Comparison of ENCODE assay signal across 8 cellular contexts in genomic region chr22:49971232-49972162, GRCh38. TPM values are rescaled to one million over a fixed set of nuclear protein-coding genes. Genes with fewer than 3 reads are reported as not detected.
DNase-seq lines count a peak whose midpoint lies in the region; ATAC-seq, FAIRE-seq and TF ChIP-seq lines count a peak whose summit lies in the region.

No MANE protein-coding gene starts in this region.

- H3K79me2 ChIP-seq in HCT116 (ENCODE audit: insufficient read depth, low read length) = no peaks in the 10 kb centered on the region

- H3K27me3 ChIP-seq in HCT116 (ENCODE audit: insufficient read depth, low read length) = no peaks in the 10 kb centered on the region
- H3K27me3 ChIP-seq in heart right ventricle = peaks cover 0 to 10% (median 0%) of the 10 kb centered on the region in 7 donors
- no peaks in the 10 kb centered on the region for H3K27me3 ChIP-seq in prostate gland (replicated peaks; ENCODE audit: insufficient read depth)

- TF ChIP-seq CTCF in HCT116 (IDR thresholded peaks at IDR 0.05 in 2 of 3, conservative IDR thresholded peaks at IDR 0.05 in 1 of 3; ENCODE audit: borderline replicate concordance in 1 of 3, insufficient read depth in 1 of 3, low read depth in 2 of 3, low read length in 2 of 3) = no peak
- TF ChIP-seq CTCF in heart right ventricle (IDR thresholded peaks at IDR 0.05) = no peak
- no peak for TF ChIP-seq CTCF in prostate gland (IDR thresholded peaks at IDR 0.05)

- TF ChIP-seq POLR2A in GM15510 (IDR thresholded peaks at IDR 0.05; ENCODE audit: borderline replicate concordance, extremely low read depth, insufficient read length) (peak; percentile 50), HCT116 (IDR thresholded peaks at IDR 0.05; ENCODE audit: borderline replicate concordance, extremely low read depth, insufficient read depth, insufficient read length) (peak; percentile 19), prostate gland (IDR thresholded peaks at IDR 0.05) (peak; percentile 47)

- H3K9ac ChIP-seq in HCT116 (ENCODE audit: low read length) = peak overlapping the region; percentile 85

- TF ChIP-seq RAD21 in HCT116 (IDR thresholded peaks at IDR 0.05; ENCODE audit: low read depth) = no peak

- H3K9me3 ChIP-seq in HCT116 (ENCODE audit: control insufficient read depth in 1 of 2, insufficient read depth in 1 of 2, low read depth in 1 of 2, low read length in 2 of 2) (no peaks in the 10 kb centered on the region), heart right ventricle (no peaks in the 10 kb centered on the region), prostate gland (no peaks in the 10 kb centered on the region)

- H4K20me1 ChIP-seq in HCT116 (ENCODE audit: insufficient read depth) = no peaks in the 10 kb centered on the region

- BruUV-seq in HCT116 (replicated peaks; lab: Mats Ljungman, UMichigan) = TSS peak; percentile 52

- H3K4me1 ChIP-seq in HCT116 (ENCODE audit: control insufficient read depth in 1 of 2, insufficient read depth in 2 of 2, low read length in 2 of 2) (peaks cover 42 to 79% of the 10 kb centered on the region in 2 experiments), heart right ventricle (peaks cover 10 to 57% (median 37%) of the 10 kb centered on the region in 9 donors), prostate gland (replicated peaks) (peaks cover 7% of the 10 kb centered on the region)

- peak overlapping the region; percentile 85 for H3K4me3 Mint-ChIP-seq in activated naive CD8-positive, alpha-beta T cell

- CTCF ChIA-PET in HCT116 (lab: Charles Lee) = interaction anchor here (1.0 to 1.5 kb wide), 3 partner anchors 9 to 59 kb away, joined by 3 to 5 read pairs (median 3); no protein-coding TSS in a partner anchor

- peak; percentile 68 for ATAC-seq in HCT116
- peak; percentile 45 to 80 (median 66) for ATAC-seq in heart right ventricle

- 10 to 12% methylated on average over 53 to 76 of the region's 81 CpGs for WGBS in heart right ventricle, 2 donors
- WGBS in prostate gland = 8% methylated on average over 77 of the region's 81 CpGs

- H3K27ac ChIP-seq in HCT116 (ENCODE audit: low read depth, low read length) (peak overlapping the region; percentile 100), heart right ventricle (peak overlapping the region; percentile 8 to 99 (median 86)), prostate gland (peak overlapping the region; percentile 75 to 79)

- no peaks in the 10 kb centered on the region for H3K9me2 ChIP-seq in HCT116 (ENCODE audit: insufficient read depth)

- H3K36me3 ChIP-seq in HCT116 (ENCODE audit: control insufficient read depth in 1 of 2, insufficient read depth in 2 of 2, low read length in 2 of 2) (no peaks in the 10 kb centered on the region), heart right ventricle (no peaks in the 10 kb centered on the region), prostate gland (no peaks in the 10 kb centered on the region)

- H3K4me3 ChIP-seq in HCT116 (replicated peaks in 1 of 2; ENCODE audit: low read depth in 1 of 2, low read length in 2 of 2) (peak overlapping the region; percentile 61 to 67), heart right ventricle (peak overlapping the region; percentile 35 to 60 (median 54)), prostate gland (peak overlapping the region; percentile 38 to 40)

- no peak for DNase-seq in HCT116 (ENCODE audit: low read depth, low spot score)
- peak; percentile 60 for DNase-seq in NOMO-1 treated with DMSO at 0.1 percent for 48 hours (lab: John Stamatoyannopoulos, UW; ENCODE audit: unreplicated experiment)
- peak; percentile 70 to 87 for DNase-seq in heart right ventricle
- DNase-seq in prostate gland (ENCODE audit: low spot score) = peak; percentile 51
- no peak for DNase-seq in GM19239 (ENCODE audit: insufficient read length, low spot score)
- DNase-seq in middle frontal gyrus (ENCODE audit: extremely low spot score, low spot score) = no peak

- no peaks in the 10 kb centered on the region for H3K9me3 Mint-ChIP-seq in activated naive CD8-positive, alpha-beta T cell (ENCODE audit: low read depth)

- H2AFZ ChIP-seq in HCT116 (ENCODE audit: low read depth, low read length, poor library complexity, severe bottlenecking) = no peak overlapping the region

- H3K4me1 Mint-ChIP-seq in activated naive CD8-positive, alpha-beta T cell (ENCODE audit: low read depth) = peaks cover 28% of the 10 kb centered on the region

- peak overlapping the region; percentile 95 for H3K4me2 ChIP-seq in HCT116 (ENCODE audit: low read length)

- peaks cover under 1% of the 10 kb centered on the region for H3K36me3 Mint-ChIP-seq in activated naive CD8-positive, alpha-beta T cell

- H3K27ac Mint-ChIP-seq in activated naive CD8-positive, alpha-beta T cell = peak overlapping the region; percentile 96

- POLR2A ChIA-PET in HCT116 (lab: Charles Lee) = interaction anchor here (1.0 to 1.7 kb wide), 4 partner anchors 10 to 29 kb away, joined by 3 to 11 read pairs (median 3); partner anchors contain the start of gene PIM3

- H3K27me3 Mint-ChIP-seq in activated naive CD8-positive, alpha-beta T cell = no peaks in the 10 kb centered on the region

- no peak for FAIRE-seq in GM19239 (lab: Jason Lieb, UNC)

- intact Hi-C loops in HCT116 (cut with micrococcal nuclease) (no loop called here), heart right ventricle (cut with DNase I) (loop anchor here in 4 of 10 donors (2.0 to 5.0 kb wide), 2 partner anchors 35 to 39 kb away; no protein-coding TSS in a partner anchor), prostate gland (cut with DNase I) (no loop called here)

- RAD21 ChIA-PET in HCT116 (lab: Charles Lee; ENCODE audit: low non-redundant PET in 1 of 2, low total read pairs in 2 of 2, uncharacterized antibody in 2 of 2, unreplicated experiment in 2 of 2) = interaction anchor here (0.9 to 1.0 kb wide), 3 partner anchors 22 to 59 kb away, joined by 3 to 6 read pairs (median 3); no protein-coding TSS in a partner anchor

TF ChIP-seq in HCT116, 20 proteins besides CTCF, POLR2A, EP300 and RAD21:
- TF ChIP-seq TCF7L2 (IDR thresholded peaks at IDR 0.05; ENCODE audit: borderline replicate concordance, extremely low read depth, insufficient read depth, insufficient read length) = no peak
- TF ChIP-seq, protein P1, sequence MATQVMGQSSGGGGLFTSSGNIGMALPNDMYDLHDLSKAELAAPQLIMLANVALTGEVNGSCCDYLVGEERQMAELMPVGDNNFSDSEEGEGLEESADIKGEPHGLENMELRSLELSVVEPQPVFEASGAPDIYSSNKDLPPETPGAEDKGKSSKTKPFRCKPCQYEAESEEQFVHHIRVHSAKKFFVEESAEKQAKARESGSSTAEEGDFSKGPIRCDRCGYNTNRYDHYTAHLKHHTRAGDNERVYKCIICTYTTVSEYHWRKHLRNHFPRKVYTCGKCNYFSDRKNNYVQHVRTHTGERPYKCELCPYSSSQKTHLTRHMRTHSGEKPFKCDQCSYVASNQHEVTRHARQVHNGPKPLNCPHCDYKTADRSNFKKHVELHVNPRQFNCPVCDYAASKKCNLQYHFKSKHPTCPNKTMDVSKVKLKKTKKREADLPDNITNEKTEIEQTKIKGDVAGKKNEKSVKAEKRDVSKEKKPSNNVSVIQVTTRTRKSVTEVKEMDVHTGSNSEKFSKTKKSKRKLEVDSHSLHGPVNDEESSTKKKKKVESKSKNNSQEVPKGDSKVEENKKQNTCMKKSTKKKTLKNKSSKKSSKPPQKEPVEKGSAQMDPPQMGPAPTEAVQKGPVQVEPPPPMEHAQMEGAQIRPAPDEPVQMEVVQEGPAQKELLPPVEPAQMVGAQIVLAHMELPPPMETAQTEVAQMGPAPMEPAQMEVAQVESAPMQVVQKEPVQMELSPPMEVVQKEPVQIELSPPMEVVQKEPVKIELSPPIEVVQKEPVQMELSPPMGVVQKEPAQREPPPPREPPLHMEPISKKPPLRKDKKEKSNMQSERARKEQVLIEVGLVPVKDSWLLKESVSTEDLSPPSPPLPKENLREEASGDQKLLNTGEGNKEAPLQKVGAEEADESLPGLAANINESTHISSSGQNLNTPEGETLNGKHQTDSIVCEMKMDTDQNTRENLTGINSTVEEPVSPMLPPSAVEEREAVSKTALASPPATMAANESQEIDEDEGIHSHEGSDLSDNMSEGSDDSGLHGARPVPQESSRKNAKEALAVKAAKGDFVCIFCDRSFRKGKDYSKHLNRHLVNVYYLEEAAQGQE (IDR thresholded peaks at IDR 0.05; ENCODE audit: low read depth) = no peak
- no peak for TF ChIP-seq YY1 (IDR thresholded peaks at IDR 0.05; ENCODE audit: extremely low read depth, insufficient replicate concordance, low read depth, low read length)
- peak; percentile 82 for TF ChIP-seq EGR1 (IDR thresholded peaks at IDR 0.05; ENCODE audit: low read depth)
- TF ChIP-seq SIN3A (IDR thresholded peaks at IDR 0.05; ENCODE audit: low read depth) = no peak
- TF ChIP-seq, protein P2, sequence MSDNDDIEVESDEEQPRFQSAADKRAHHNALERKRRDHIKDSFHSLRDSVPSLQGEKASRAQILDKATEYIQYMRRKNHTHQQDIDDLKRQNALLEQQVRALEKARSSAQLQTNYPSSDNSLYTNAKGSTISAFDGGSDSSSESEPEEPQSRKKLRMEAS (IDR thresholded peaks at IDR 0.05) = no peak
- peak; percentile 62 for TF ChIP-seq ZFX (IDR thresholded peaks at IDR 0.05)

RNA-seq across cellular contexts. Expression of gene PIM3, which starts 10.9 kb away (rescaled TPM):
- total RNA-seq in HCT116 (2021; ENCODE audit: unreplicated experiment) = 116 TPM
- polyA plus RNA-seq in HCT116 (2012) = 84.5 and 97.2 TPM in 2 replicates
- 10 to 100 TPM; 27.4 to 81.6 (median 41.6) TPM for total RNA-seq in heart right ventricle
- 10 to 100 TPM; 43.9 to 62.0 TPM for polyA plus RNA-seq in heart right ventricle
- total RNA-seq in prostate gland = 100 to 1,000 TPM; 126 to 183 TPM

RNA-seq across cellular contexts. Expression of gene IL17REL, which starts 41.1 kb away (rescaled TPM):
- total RNA-seq in HCT116 (2021; ENCODE audit: unreplicated experiment) (not detected), heart right ventricle (under 1 TPM in 1 of 10 donors, not detected in 9; 0.11 TPM), prostate gland (under 1 TPM in 1 of 2 donors, not detected in 1; 0.68 TPM)
- polyA plus RNA-seq in HCT116 (2012) = not detected in 2 replicates
- polyA plus RNA-seq in heart right ventricle = not detected

RNA-seq across cellular contexts. Expression of gene CRELD2, which starts 53.1 kb away (rescaled TPM):
- 45.8 TPM for total RNA-seq in HCT116 (2021; ENCODE audit: unreplicated experiment)
- polyA plus RNA-seq in HCT116 (2012) = 39.6 and 41.0 TPM in 2 replicates
- total RNA-seq in heart right ventricle = 10 to 100 TPM; 13.0 to 32.5 (median 19.2) TPM
- 10 to 100 TPM; 11.0 to 90.0 TPM for polyA plus RNA-seq in heart right ventricle
- 10 to 100 TPM; 55.1 to 70.1 TPM for total RNA-seq in prostate gland

RNA-seq across cellular contexts. Expression of gene ALG12, which starts 53.3 kb away (rescaled TPM):
- total RNA-seq in HCT116 (2021; ENCODE audit: unreplicated experiment) (16.6 TPM), heart right ventricle (10 to 100 TPM in 9 of 10 donors, 1 to 10 TPM in 1; 9.6 to 19.8 (median 16.0) TPM), prostate gland (10 to 100 TPM; 26.1 to 33.6 TPM)
- 13.0 and 13.7 TPM in 2 replicates for polyA plus RNA-seq in HCT116 (2012)
- 10 to 100 TPM in 1 of 2 donors, 1 to 10 TPM in 1; 9.7 to 10.4 TPM for polyA plus RNA-seq in heart right ventricle

Comparison
In these comparisons a context has a peak if more than half of its experiments do, and no peak if none do; other contexts are left out.
1. DNase-seq: peak in NOMO-1 treated with DMSO at 0.1 percent for 48 hours (single experiment), heart right ventricle (2 of 2) and prostate gland (single experiment); none in HCT116 (single experiment), GM19239 (single experiment) and middle frontal gyrus (single experiment).
2. Peak in every context shown above with its lines, with median percentiles within 50 percentile points of each other: POLR2A ChIP-seq, H3K27ac ChIP-seq and H3K4me3 ChIP-seq.